Comparison of ENCODE assay signal across 1 cellular context in genomic region chr5:14306415-14306814, GRCh38.
TF ChIP-seq lines count a peak whose summit lies in the region.

No MANE protein-coding gene starts in this region.

TF ChIP-seq in IMR-90, 13 proteins besides CTCF, POLR2A, EP300 and RAD21:
- TF ChIP-seq NFE2L2 (IDR thresholded peaks at IDR 0.05; ENCODE audit: low read depth, low read length) (no peak), SMC3 (IDR thresholded peaks at IDR 0.05; ENCODE audit: low read depth, low read length) (no peak), CHD1 (IDR thresholded peaks at IDR 0.05; ENCODE audit: low read depth, low read length) (no peak), RCOR1 (IDR thresholded peaks at IDR 0.05; ENCODE audit: insufficient replicate concordance, low read length) (no peak), RFX5 (IDR thresholded peaks at IDR 0.05; ENCODE audit: low read depth, low read length) (no peak), FOS (IDR thresholded peaks at IDR 0.05; ENCODE audit: low read depth, low read length) (no peak), MXI1 (IDR thresholded peaks at IDR 0.05; ENCODE audit: borderline replicate concordance, low read depth, low read length) (no peak), BHLHE40 (IDR thresholded peaks at IDR 0.05; ENCODE audit: low read depth, low read length) (no peak), MAZ (IDR thresholded peaks at IDR 0.05; ENCODE audit: borderline replicate concordance, low read depth, low read length) (no peak), CEBPB (IDR thresholded peaks at IDR 0.05; ENCODE audit: low read depth, low read length) (no peak), MAFK (IDR thresholded peaks at IDR 0.05; ENCODE audit: low read depth, low read length) (no peak), USF2 (IDR thresholded peaks at IDR 0.05; ENCODE audit: low read depth, low read length) (no peak)
- TF ChIP-seq, protein P1, sequence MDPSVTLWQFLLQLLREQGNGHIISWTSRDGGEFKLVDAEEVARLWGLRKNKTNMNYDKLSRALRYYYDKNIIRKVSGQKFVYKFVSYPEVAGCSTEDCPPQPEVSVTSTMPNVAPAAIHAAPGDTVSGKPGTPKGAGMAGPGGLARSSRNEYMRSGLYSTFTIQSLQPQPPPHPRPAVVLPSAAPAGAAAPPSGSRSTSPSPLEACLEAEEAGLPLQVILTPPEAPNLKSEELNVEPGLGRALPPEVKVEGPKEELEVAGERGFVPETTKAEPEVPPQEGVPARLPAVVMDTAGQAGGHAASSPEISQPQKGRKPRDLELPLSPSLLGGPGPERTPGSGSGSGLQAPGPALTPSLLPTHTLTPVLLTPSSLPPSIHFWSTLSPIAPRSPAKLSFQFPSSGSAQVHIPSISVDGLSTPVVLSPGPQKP (IDR thresholded peaks at IDR 0.05; ENCODE audit: borderline replicate concordance, low read depth, low read length), result no peak
